ENCODE assay signal across 21 cellular contexts in genomic region chr1:167913895-167914502, GRCh38. TPM values are rescaled to one million over a fixed set of nuclear protein-coding genes. Genes with fewer than 3 reads are reported as not detected.
"Had no signal": no experiment of that assay in that cellular context is flagged by ENCODE, and none has a peak within 500 bp of the region (broad histone marks: within the 10 kb centered on the region; RNA-seq: fewer than 3 reads in every experiment).

ADCY10 (minus strand) TSS chr1:167914134; CDS start chr1:167905140, 8,994 bp downstream.

- H3K4me3 ChIP-seq: suprapubic skin, upper lobe of right lung had no signal

- DNase-seq: activated CD4-positive, alpha-beta T cell treated with anti-CD3 and anti-CD28 coated beads for 36 hours; activated CD8-positive, alpha-beta memory T cell treated with anti-CD3 and anti-CD28 coated beads, Interleukin-2, amount 50 U/mL, for 48 hours; activated gamma-delta T cell treated with Interleukin-2 at 50 U/mL for 16 hours; activated naive CD8-positive, alpha-beta T cell treated with anti-CD3 and anti-CD28 coated beads, Interleukin-2, amount 10 ng/mL, durations not matched to agents 7 days and 5 days; cerebellar nuclear complex; dermis blood vessel endothelial cell; effector memory CD8-positive, alpha-beta T cell; foreskin keratinocyte; glutamatergic neuron; left cardiac atrium; mammary epithelial cell; natural killer cell; stimulated activated naive CD8-positive, alpha-beta T cell treated with anti-CD3 and anti-CD28 coated beads, Interleukin-15, Interleukin-2, amounts not matched to agents 100 U/mL and 50 U/mL, for 24 hours; T-cell; T1000; upper lobe of right lung had no signal

- ATAC-seq: activated CD4-positive, alpha-beta T cell treated with anti-CD3 and anti-CD28 coated beads for 36 hours; effector memory CD8-positive, alpha-beta T cell; foreskin keratinocyte; natural killer cell; sciatic nerve; stimulated activated naive CD8-positive, alpha-beta T cell treated with anti-CD3 and anti-CD28 coated beads, Interleukin-15, Interleukin-2, amounts not matched to agents 100 U/mL and 50 U/mL, for 24 hours; T-cell; upper lobe of right lung had no signal

- H3K4me1 ChIP-seq: suprapubic skin, upper lobe of right lung had no signal

- H3K27ac ChIP-seq: foreskin keratinocyte, suprapubic skin, upper lobe of right lung had no signal

- H3K9me3 ChIP-seq: suprapubic skin, upper lobe of right lung had no signal

- H3K27me3 ChIP-seq: foreskin keratinocyte, suprapubic skin, upper lobe of right lung had no signal

- H3K4me3 Mint-ChIP-seq: activated CD4-positive, alpha-beta T cell treated with anti-CD3 and anti-CD28 coated beads for 36 hours; activated naive CD8-positive, alpha-beta T cell treated with anti-CD3 and anti-CD28 coated beads, Interleukin-2, amount 10 ng/mL, durations not matched to agents 7 days and 5 days; brain; effector memory CD8-positive, alpha-beta T cell; natural killer cell; T-cell had no signal

- H3K27me3 Mint-ChIP-seq: progenitor cell of endocrine pancreas had no signal

- H3K27ac Mint-ChIP-seq: activated CD4-positive, alpha-beta T cell treated with anti-CD3 and anti-CD28 coated beads for 36 hours; activated naive CD8-positive, alpha-beta T cell treated with anti-CD3 and anti-CD28 coated beads, Interleukin-2, amount 10 ng/mL, durations not matched to agents 7 days and 5 days; brain; natural killer cell; T-cell had no signal

- H3K4me1 Mint-ChIP-seq: activated CD4-positive, alpha-beta T cell treated with anti-CD3 and anti-CD28 coated beads for 36 hours; brain; T-cell had no signal

RNA-seq across cellular contexts. Expression of gene ADCY10, which starts in this region (rescaled TPM):
- total RNA-seq: mononuclear cell, suprapubic skin had no signal
